40 cellular contexts compared by ENCODE assay signal in genomic region chr2:2199841-2200240, GRCh38.
"Had no signal": no experiment of that assay in that cellular context is flagged by ENCODE, and none has a peak within 500 bp of the region (broad histone marks: within the 10 kb centered on the region; RNA-seq: fewer than 3 reads in every experiment).

No MANE protein-coding gene starts in this region.

- H3K9me3 Mint-ChIP-seq: activated naive CD4-positive, alpha-beta T cell treated with anti-CD3 and anti-CD28 coated beads, Interleukin-2, amount 10 ng/mL, durations not matched to agents 7 days and 5 days; activated T-helper 1 cell treated with anti-CD3 and anti-CD28 coated beads, Interleukin-12 subunit alpha, Interleukin-12 subunit beta, Interleukin-2, Interleukin-4 antibody, amounts not matched to agents 30 ng/mL and 10 ng/mL and 1 ng/mL, durations not matched to agents 14 hours and 24 hours and 36 hours; activated T-helper 2 cell treated with anti-CD3 and anti-CD28 coated beads, Interferon-gamma antibody, Interleukin-2, Interleukin-4, amounts not matched to agents 10 μg/mL and 5 μg/mL and 100 μg/mL, durations not matched to agents 14 hours and 24 hours and 36 hours had no signal

- DNase-seq: activated effector memory CD4-positive, alpha-beta T cell treated with anti-CD3 and anti-CD28 coated beads, Interleukin-2, amount 50 U/mL, for 16 hours; activated effector memory CD4-positive, alpha-beta T cell treated with Interleukin-2 at 50 U/mL for 16 hours; activated gamma-delta T cell; activated gamma-delta T cell treated with Interleukin-2 at 50 U/mL for 16 hours; activated naive CD4-positive, alpha-beta T cell; activated naive CD4-positive, alpha-beta T cell treated with anti-CD3 and anti-CD28 coated beads for 36 hours; activated naive CD4-positive, alpha-beta T cell treated with anti-CD3 and anti-CD28 coated beads, Interleukin-2, amount 10 ng/mL, durations not matched to agents 7 days and 5 days; activated naive CD4-positive, alpha-beta T cell treated with anti-CD3 and anti-CD28 coated beads, Interleukin-2, amount 50 U/mL, for 16 hours; activated naive CD4-positive, alpha-beta T cell treated with Interleukin-2 at 50 U/mL for 16 hours; activated naive CD8-positive, alpha-beta T cell treated with anti-CD3 and anti-CD28 coated beads for 36 hours; activated naive CD8-positive, alpha-beta T cell treated with anti-CD3 and anti-CD28 coated beads, Interleukin-2, amount 10 ng/mL, durations not matched to agents 7 days and 5 days; activated naive CD8-positive, alpha-beta T cell treated with anti-CD3 and anti-CD28 coated beads, Interleukin-2, amount 50 U/mL, for 24 hours; activated T-cell treated with anti-CD3 and anti-CD28 coated beads for 4 hours; activated T-cell treated with anti-CD3 and anti-CD28 coated beads, Interleukin-2, amount 50 U/mL, for 1 hour; activated T-cell treated with anti-CD3 and anti-CD28 coated beads, Interleukin-2, amount 50 U/mL, for 24 hours; activated T-cell treated with anti-CD3 and anti-CD28 coated beads, Interleukin-2, amount 50 U/mL, for 48 hours; activated T-cell treated with anti-CD3 and anti-CD28 coated beads, Interleukin-2, amount 50 U/mL, for 72 hours; adrenal gland; amniotic stem cell; amygdala; anterior cingulate cortex; aorta; body of pancreas; brain microvascular endothelial cell; caudate nucleus; central memory CD4-positive, alpha-beta T cell; cerebellar nuclear complex had no signal

- H3K36me3 ChIP-seq: adrenal gland, ascending aorta, brain microvascular endothelial cell, breast epithelium, cardiac muscle cell had no signal

- H3K27me3 Mint-ChIP-seq: activated naive CD4-positive, alpha-beta T cell treated with anti-CD3 and anti-CD28 coated beads, Interleukin-2, amount 10 ng/mL, durations not matched to agents 7 days and 5 days; activated naive CD8-positive, alpha-beta T cell treated with anti-CD3 and anti-CD28 coated beads, Interleukin-2, amount 50 U/mL, for 24 hours; activated T-helper 17 cell treated with anti-CD3 and anti-CD28 coated beads, Interleukin-2, amount 50 U/mL, for 72 hours; brain; central memory CD8-positive, alpha-beta T cell had no signal

- H3K4me1 ChIP-seq: adrenal gland, ascending aorta, body of pancreas, breast epithelium had no signal

- ATAC-seq: activated naive CD4-positive, alpha-beta T cell treated with anti-CD3 and anti-CD28 coated beads, Interleukin-2, amount 50 U/mL, for 72 hours; activated naive CD8-positive, alpha-beta T cell treated with anti-CD3 and anti-CD28 coated beads, Interleukin-2, amount 50 U/mL, for 24 hours; activated T-cell treated with anti-CD3 and anti-CD28 coated beads, Interleukin-2, amount 50 U/mL, for 72 hours; activated T-helper 17 cell treated with anti-CD3 and anti-CD28 coated beads, Interleukin-2, amount 50 U/mL, for 72 hours; body of pancreas had no signal

- H3K27me3 ChIP-seq: adrenal gland, ascending aorta, body of pancreas, brain microvascular endothelial cell, breast epithelium, cardiac muscle cell had no signal

- FAIRE-seq: astrocyte, bronchial epithelial cell had no signal

- H3K4me3 ChIP-seq: adrenal gland, ascending aorta, body of pancreas, breast epithelium, cardiac muscle cell had no signal

- H3K27ac ChIP-seq: adrenal gland, ascending aorta, body of pancreas, brain microvascular endothelial cell, breast epithelium, cardiac muscle cell had no signal

- H3K27ac Mint-ChIP-seq: activated naive CD4-positive, alpha-beta T cell treated with anti-CD3 and anti-CD28 coated beads for 36 hours; activated naive CD4-positive, alpha-beta T cell treated with anti-CD3 and anti-CD28 coated beads, Interleukin-2, amount 10 ng/mL, durations not matched to agents 7 days and 5 days; activated naive CD4-positive, alpha-beta T cell treated with anti-CD3 and anti-CD28 coated beads, Interleukin-2, amount 50 U/mL, for 24 hours; activated naive CD4-positive, alpha-beta T cell treated with anti-CD3 and anti-CD28 coated beads, Interleukin-2, amount 50 U/mL, for 72 hours; activated naive CD8-positive, alpha-beta T cell; activated naive CD8-positive, alpha-beta T cell treated with anti-CD3 and anti-CD28 coated beads for 36 hours; activated naive CD8-positive, alpha-beta T cell treated with anti-CD3 and anti-CD28 coated beads, Interleukin-2, amount 10 ng/mL, durations not matched to agents 7 days and 5 days; activated naive CD8-positive, alpha-beta T cell treated with anti-CD3 and anti-CD28 coated beads, Interleukin-2, amount 50 U/mL, for 24 hours; activated T-cell treated with anti-CD3 and anti-CD28 coated beads, Interleukin-2, amount 50 U/mL, for 24 hours; activated T-cell treated with anti-CD3 and anti-CD28 coated beads, Interleukin-2, amount 50 U/mL, for 72 hours; activated T-helper 1 cell treated with anti-CD3 and anti-CD28 coated beads, Interleukin-12 subunit alpha, Interleukin-12 subunit beta, Interleukin-2, Interleukin-4 antibody, amounts not matched to agents 30 ng/mL and 10 ng/mL and 1 ng/mL, durations not matched to agents 14 hours and 24 hours and 36 hours; activated T-helper 17 cell treated with anti-CD3 and anti-CD28 coated beads, Interleukin-2, amount 50 U/mL, for 72 hours; activated T-helper 2 cell treated with anti-CD3 and anti-CD28 coated beads, Interferon-gamma antibody, Interleukin-2, Interleukin-4, amounts not matched to agents 10 μg/mL and 5 μg/mL and 100 μg/mL, durations not matched to agents 14 hours and 24 hours and 36 hours had no signal

- H3K9me3 ChIP-seq: adrenal gland, body of pancreas had no signal

- H3K4me3 Mint-ChIP-seq: activated naive CD4-positive, alpha-beta T cell treated with anti-CD3 and anti-CD28 coated beads for 36 hours; activated naive CD4-positive, alpha-beta T cell treated with anti-CD3 and anti-CD28 coated beads, Interleukin-2, amount 10 ng/mL, durations not matched to agents 7 days and 5 days; activated naive CD4-positive, alpha-beta T cell treated with anti-CD3 and anti-CD28 coated beads, Interleukin-2, amount 50 U/mL, for 24 hours; activated naive CD8-positive, alpha-beta T cell; activated naive CD8-positive, alpha-beta T cell treated with anti-CD3 and anti-CD28 coated beads for 36 hours; activated naive CD8-positive, alpha-beta T cell treated with anti-CD3 and anti-CD28 coated beads, Interleukin-2, amount 10 ng/mL, durations not matched to agents 7 days and 5 days; activated naive CD8-positive, alpha-beta T cell treated with anti-CD3 and anti-CD28 coated beads, Interleukin-2, amount 50 U/mL, for 24 hours; activated T-cell treated with anti-CD3 and anti-CD28 coated beads, Interleukin-2, amount 50 U/mL, for 24 hours; activated T-cell treated with anti-CD3 and anti-CD28 coated beads, Interleukin-2, amount 50 U/mL, for 72 hours; activated T-helper 1 cell treated with anti-CD3 and anti-CD28 coated beads, Interleukin-12 subunit alpha, Interleukin-12 subunit beta, Interleukin-2, Interleukin-4 antibody, amounts not matched to agents 30 ng/mL and 10 ng/mL and 1 ng/mL, durations not matched to agents 14 hours and 24 hours and 36 hours; activated T-helper 17 cell treated with anti-CD3 and anti-CD28 coated beads, Interleukin-2, amount 50 U/mL, for 72 hours; brain; central memory CD8-positive, alpha-beta T cell had no signal

- H3K4me1 Mint-ChIP-seq: activated naive CD4-positive, alpha-beta T cell treated with anti-CD3 and anti-CD28 coated beads, Interleukin-2, amount 10 ng/mL, durations not matched to agents 7 days and 5 days; activated naive CD4-positive, alpha-beta T cell treated with anti-CD3 and anti-CD28 coated beads, Interleukin-2, amount 50 U/mL, for 24 hours; activated naive CD8-positive, alpha-beta T cell treated with anti-CD3 and anti-CD28 coated beads for 36 hours; activated naive CD8-positive, alpha-beta T cell treated with anti-CD3 and anti-CD28 coated beads, Interleukin-2, amount 10 ng/mL, durations not matched to agents 7 days and 5 days; activated naive CD8-positive, alpha-beta T cell treated with anti-CD3 and anti-CD28 coated beads, Interleukin-2, amount 50 U/mL, for 24 hours; activated T-helper 17 cell treated with anti-CD3 and anti-CD28 coated beads, Interleukin-2, amount 50 U/mL, for 72 hours; brain; central memory CD8-positive, alpha-beta T cell had no signal

- H3K36me3 Mint-ChIP-seq: activated naive CD4-positive, alpha-beta T cell treated with anti-CD3 and anti-CD28 coated beads, Interleukin-2, amount 10 ng/mL, durations not matched to agents 7 days and 5 days; activated naive CD4-positive, alpha-beta T cell treated with anti-CD3 and anti-CD28 coated beads, Interleukin-2, amount 50 U/mL, for 24 hours; activated naive CD8-positive, alpha-beta T cell; activated naive CD8-positive, alpha-beta T cell treated with anti-CD3 and anti-CD28 coated beads, Interleukin-2, amount 10 ng/mL, durations not matched to agents 7 days and 5 days had no signal
